In genomic region chr7:77175274-77175673, GRCh38 we compare ENCODE assay signal across 3 cellular contexts. TPM values are rescaled to one million over a fixed set of nuclear protein-coding genes. Genes with fewer than 3 reads are reported as not detected.
"Had no signal": no experiment of that assay in that cellular context is flagged by ENCODE, and none has a peak within 500 bp of the region (broad histone marks: within the 10 kb centered on the region; RNA-seq: fewer than 3 reads in every experiment).

No MANE protein-coding gene starts in this region.

RNA-seq across cellular contexts. Expression of gene FGL2, which starts 24.3 kb away (rescaled TPM):
- total RNA-seq: chondrocyte, endodermal cell, glomerular endothelial cell had no signal
